In the genomic region with DNA sequence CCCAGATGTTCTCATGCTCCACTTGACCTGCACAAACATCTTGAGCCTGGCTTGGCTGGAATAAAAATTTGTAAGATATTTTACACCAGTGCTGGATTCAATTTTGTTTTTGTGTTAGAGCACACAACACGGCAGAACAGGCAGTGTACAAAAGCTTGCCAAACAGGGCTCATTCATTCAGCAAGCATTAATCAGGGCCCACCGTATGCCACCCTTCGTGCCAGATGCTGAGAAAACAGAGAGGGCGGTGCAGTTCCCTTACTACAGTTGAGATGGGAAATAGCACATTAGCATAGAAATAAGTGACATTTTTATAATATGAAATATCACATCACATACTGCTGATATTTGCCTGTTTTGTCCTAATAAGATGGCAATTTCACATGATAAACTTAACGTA, we compare ENCODE assay signal across 17 cellular contexts.
DNase-seq lines count a peak whose midpoint lies in the region; ATAC-seq and TF ChIP-seq lines count a peak whose summit lies in the region.
"Had no signal": no experiment of that assay in that cellular context is flagged by ENCODE, and none has a peak within 500 bp of the region (broad histone marks: within the 10 kb centered on the region; RNA-seq: fewer than 3 reads in every experiment).

No MANE protein-coding gene starts in this region.

- no peak for ATAC-seq in GM19467 (IDR thresholded peaks at IDR 0.05; ENCODE audit: unreplicated experiment)
- ATAC-seq: activated CD8-positive, alpha-beta T cell treated with anti-CD3 and anti-CD28 coated beads, Interleukin-2, amount 10 ng/mL, durations not matched to agents 7 days and 5 days; Right ventricle myocardium inferior had no signal

- peaks cover 6% of the 10 kb centered on the region for H3K36me3 ChIP-seq in smooth muscle cell (ENCODE audit: low read depth)
- H3K36me3 ChIP-seq: thyroid gland had no signal

- no peaks in the 10 kb centered on the region for H3K9me3 ChIP-seq in smooth muscle cell (replicated peaks; ENCODE audit: low read depth)
- H3K9me3 ChIP-seq: gastrocnemius medialis, thyroid gland had no signal

- no peak overlapping the region for H2AFZ ChIP-seq in smooth muscle cell (ENCODE audit: low read depth)

- H3K4me2 ChIP-seq in smooth muscle cell: no peak overlapping the region

- no peak overlapping the region for H3K9ac ChIP-seq in smooth muscle cell (ENCODE audit: low read depth)

- CTCF ChIA-PET in activated naive CD4-positive, alpha-beta T cell treated with anti-CD3 and anti-CD28 coated beads, Interleukin-2, amount 10 ng/mL, durations not matched to agents 7 days and 5 days (lab: Charles Lee): interaction anchor here (0.7 to 1.2 kb wide), 2 partner anchors 193 to 196 kb away, joined by 3 read pairs; no protein-coding TSS in a partner anchor

- H3K27ac Mint-ChIP-seq in HFFc6: peak overlapping the region; percentile 40; the same call in 1 of the 2 replicates
- H3K27ac Mint-ChIP-seq in activated naive CD4-positive, alpha-beta T cell treated with anti-CD3 and anti-CD28 coated beads, Interleukin-2, amount 10 ng/mL, durations not matched to agents 7 days and 5 days: no peak overlapping the region
- H3K27ac Mint-ChIP-seq in immature natural killer cell: peak overlapping the region in 1 of 6 donors; percentile 31

- H3K9me3 Mint-ChIP-seq in HFFc6: no peaks in the 10 kb centered on the region
- H3K9me3 Mint-ChIP-seq in activated naive CD4-positive, alpha-beta T cell treated with anti-CD3 and anti-CD28 coated beads, Interleukin-2, amount 10 ng/mL, durations not matched to agents 7 days and 5 days: no peaks in the 10 kb centered on the region
- H3K9me3 Mint-ChIP-seq in immature natural killer cell: no peaks in the 10 kb centered on the region

- H3K4me1 Mint-ChIP-seq in HFFc6 (ENCODE audit: low read depth): peaks cover 34% of the 10 kb centered on the region
- H3K4me1 Mint-ChIP-seq in activated naive CD4-positive, alpha-beta T cell treated with anti-CD3 and anti-CD28 coated beads, Interleukin-2, amount 10 ng/mL, durations not matched to agents 7 days and 5 days: peaks cover 30% of the 10 kb centered on the region
- no peaks in the 10 kb centered on the region for H3K4me1 Mint-ChIP-seq in immature natural killer cell

- DNase-seq in HFFc6 (no peak), NCI-H446 treated with DMSO at 0.1 percent for 48 hours (lab: John Stamatoyannopoulos, UW) (peak; percentile 90), smooth muscle cell (lab: John Stamatoyannopoulos, UW; ENCODE audit: unreplicated experiment) (no peak), immature natural killer cell (no peak)
- DNase-seq in activated naive CD4-positive, alpha-beta T cell treated with anti-CD3 and anti-CD28 coated beads, Interleukin-2, amount 10 ng/mL, durations not matched to agents 7 days and 5 days: no peak
- DNase-seq: activated CD8-positive, alpha-beta T cell treated with anti-CD3 and anti-CD28 coated beads, Interleukin-2, amount 10 ng/mL, durations not matched to agents 7 days and 5 days; gastrocnemius medialis; GOT3; KG1; left ventricle myocardium superior; stimulated activated CD4-positive, alpha-beta T cell treated with anti-CD3 and anti-CD28 coated beads, Interleukin-4, amount 100 ng/mL, for 4 hours; stimulated activated CD8-positive, alpha-beta memory T cell treated with anti-CD3 and anti-CD28 coated beads, Interleukin-4, amount 100 ng/mL, for 48 hours; thyroid gland had no signal

- no peaks in the 10 kb centered on the region for H4K20me1 ChIP-seq in smooth muscle cell (ENCODE audit: low read depth)

- peaks cover 59% of the 10 kb centered on the region for H3K36me3 Mint-ChIP-seq in HFFc6 (ENCODE audit: low read depth)
- H3K36me3 Mint-ChIP-seq in activated naive CD4-positive, alpha-beta T cell treated with anti-CD3 and anti-CD28 coated beads, Interleukin-2, amount 10 ng/mL, durations not matched to agents 7 days and 5 days: peaks cover 6% of the 10 kb centered on the region
- H3K36me3 Mint-ChIP-seq in immature natural killer cell: peaks cover 20 to 28% (median 21%) of the 10 kb centered on the region in 3 donors

- H3K4me3 ChIP-seq in smooth muscle cell: no peak overlapping the region
- H3K4me3 ChIP-seq: gastrocnemius medialis, thyroid gland had no signal

- WGBS in smooth muscle cell (ENCODE audit: low lambda C conversion rate): 75% methylated on average over 5 of the region's 5 CpGs

- no peak overlapping the region for H3K4me3 Mint-ChIP-seq in HFFc6
- H3K4me3 Mint-ChIP-seq in activated naive CD4-positive, alpha-beta T cell treated with anti-CD3 and anti-CD28 coated beads, Interleukin-2, amount 10 ng/mL, durations not matched to agents 7 days and 5 days: no peak overlapping the region
- H3K4me3 Mint-ChIP-seq in immature natural killer cell: no peak overlapping the region
- H3K4me3 Mint-ChIP-seq: activated CD8-positive, alpha-beta T cell treated with anti-CD3 and anti-CD28 coated beads, Interleukin-2, amount 10 ng/mL, durations not matched to agents 7 days and 5 days had no signal

- H3K79me2 ChIP-seq in smooth muscle cell (ENCODE audit: low read depth): no peaks in the 10 kb centered on the region

- peaks cover 4% of the 10 kb centered on the region for H3K4me1 ChIP-seq in smooth muscle cell (ENCODE audit: low read depth)

- H3K27me3 ChIP-seq in smooth muscle cell (ENCODE audit: low read depth): no peaks in the 10 kb centered on the region
- H3K27me3 ChIP-seq: gastrocnemius medialis, thyroid gland had no signal

- H3F3A ChIP-seq in smooth muscle cell (ENCODE audit: low read depth): no peaks in the 10 kb centered on the region

- peak overlapping the region; percentile 43 for H3K27ac ChIP-seq in cingulate gyrus (ENCODE audit: low read depth, low read length)
- peak overlapping the region; percentile 70 for H3K27ac ChIP-seq in smooth muscle cell (ENCODE audit: low read depth)
- H3K27ac ChIP-seq: gastrocnemius medialis, HL-60 had no signal

- peaks cover 21% of the 10 kb centered on the region for H3K27me3 Mint-ChIP-seq in HFFc6 (ENCODE audit: insufficient read depth)
- H3K27me3 Mint-ChIP-seq in activated naive CD4-positive, alpha-beta T cell treated with anti-CD3 and anti-CD28 coated beads, Interleukin-2, amount 10 ng/mL, durations not matched to agents 7 days and 5 days: no peaks in the 10 kb centered on the region
- peaks cover 0 to 4% (median 2%) of the 10 kb centered on the region in 3 donors for H3K27me3 Mint-ChIP-seq in immature natural killer cell (ENCODE audit: low read depth in 3 of 3)

- TF ChIP-seq CTCF in HFFc6 (IDR thresholded peaks at IDR 0.05) (no peak), smooth muscle cell (IDR thresholded peaks at IDR 0.05; ENCODE audit: borderline replicate concordance, insufficient read depth, poor library complexity, severe bottlenecking) (no peak)
